In the genomic region with DNA sequence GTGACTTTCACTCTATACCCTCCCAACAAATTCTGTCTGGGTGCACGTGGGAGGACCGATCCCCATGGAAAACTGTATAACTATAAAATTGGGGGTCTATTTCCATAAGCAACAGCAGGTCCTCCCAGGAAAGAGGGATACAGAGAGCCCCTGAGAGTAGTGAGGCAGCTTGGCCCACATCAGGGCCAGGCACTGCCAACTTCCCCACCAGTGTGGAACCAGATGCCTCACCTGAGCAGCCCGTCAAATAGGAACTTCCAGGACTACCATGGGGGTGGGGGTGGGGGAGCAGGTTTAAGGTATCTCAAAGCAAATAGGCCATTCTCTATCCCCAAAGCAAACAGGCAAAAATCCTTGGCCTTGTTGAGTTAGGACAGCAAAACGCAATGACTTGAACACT, we compare ENCODE assay signal across 18 cellular contexts. TPM values are rescaled to one million over a fixed set of nuclear protein-coding genes. Genes with fewer than 3 reads are reported as not detected.
DNase-seq lines count a peak whose midpoint lies in the region; ATAC-seq, FAIRE-seq and TF ChIP-seq lines count a peak whose summit lies in the region.
"Had no signal": no experiment of that assay in that cellular context is flagged by ENCODE, and none has a peak within 500 bp of the region (broad histone marks: within the 10 kb centered on the region; RNA-seq: fewer than 3 reads in every experiment).

No MANE protein-coding gene starts in this region.

- no peak for ATAC-seq in HG02840 (IDR thresholded peaks at IDR 0.05; ENCODE audit: low FRiP score, unreplicated experiment)
- ATAC-seq: GM12878, K562, left lobe of liver had no signal

- peak; percentile 9 for FAIRE-seq in HTR-8/SVneo (lab: Jason Lieb, UNC)
- FAIRE-seq: bronchial epithelial cell, GM12878, K562 had no signal

- no peak for DNase-seq in HTR-8/SVneo (ENCODE audit: insufficient read length, low spot score)
- DNase-seq in dorsolateral prefrontal cortex, result no peak
- no peak for DNase-seq in testis
- DNase-seq in hepatic stellate cell (ENCODE audit: low spot score), result no peak
- DNase-seq in stimulated activated CD4-positive, alpha-beta T cell treated with anti-CD3 and anti-CD28 coated beads, Interleukin-4, amount 100 ng/mL, for 24 hours, result no peak
- no peak for DNase-seq in activated gamma-delta T cell (lab: John Stamatoyannopoulos, UW)
- DNase-seq: activated CD4-positive, alpha-beta memory T cell treated with anti-CD3 and anti-CD28 coated beads for 36 hours; activated effector memory CD4-positive, alpha-beta T cell treated with anti-CD3 and anti-CD28 coated beads, Interleukin-2, amount 50 U/mL, for 16 hours; C1 segment of cervical spinal cord; NCI-H1417; NCI-H524 treated with DMSO at 0.1 percent for 48 hours; Peyer's patch had no signal

- intact Hi-C loops in dorsolateral prefrontal cortex (cut with DNase I) (no loop called here), testis (cut with DNase I; ENCODE audit: low total_unique reads) (no loop called here)

- H3K27me3 ChIP-seq in dorsolateral prefrontal cortex (no peaks in the 10 kb centered on the region), testis (no peaks in the 10 kb centered on the region)
- H3K27me3 ChIP-seq: Peyer's patch had no signal

- 88 to 89% methylated on average over 1 of the region's 4 CpGs for WGBS in mesodermal cell (ENCODE audit: insufficient coverage in 2 of 2), 2 experiments
- WGBS in testis, 2 donors, result 83 to 85% methylated on average over 2 to 4 of the region's 4 CpGs

- H3K9me3 ChIP-seq in mesodermal cell (ENCODE audit: control insufficient read depth, low read length), result no peaks in the 10 kb centered on the region
- no peaks in the 10 kb centered on the region for H3K9me3 ChIP-seq in testis
- H3K9me3 ChIP-seq: Peyer's patch had no signal

- TF ChIP-seq CTCF in dorsolateral prefrontal cortex (IDR thresholded peaks at IDR 0.05 in 54 of 56, conservative IDR thresholded peaks at IDR 0.05 in 2 of 56; ENCODE audit: low read depth in 1 of 56, partially characterized antibody in 56 of 56) (no peak), testis (IDR thresholded peaks at IDR 0.05) (no peak)

- no peak for TF ChIP-seq POLR2A in testis (IDR thresholded peaks at IDR 0.05)

- H3K4me3 ChIP-seq in dorsolateral prefrontal cortex (no peak overlapping the region), mesodermal cell (ENCODE audit: extremely low read depth, insufficient read depth, low read length, poor library complexity, severe bottlenecking) (no peak overlapping the region), testis (no peak overlapping the region)
- H3K4me3 ChIP-seq: GM12878, K562, Peyer's patch had no signal

- H3K4me1 ChIP-seq in mesodermal cell (ENCODE audit: control insufficient read depth, insufficient read depth, low read length, poor library complexity, severe bottlenecking) (peaks cover 65% of the 10 kb centered on the region), testis (peaks cover 45% of the 10 kb centered on the region)

- H3K36me3 ChIP-seq in mesodermal cell (ENCODE audit: control insufficient read depth, insufficient read depth, low read length), result peaks cover 4% of the 10 kb centered on the region
- H3K36me3 ChIP-seq in testis (ENCODE audit: low read depth, missing control alignments), result no peaks in the 10 kb centered on the region
- H3K36me3 ChIP-seq: Peyer's patch had no signal

- H3K27ac ChIP-seq in dorsolateral prefrontal cortex (peak overlapping the region in 52 of 59 donors; percentile 11 to 93 (median 82)), mesodermal cell (ENCODE audit: low read depth, low read length, severe bottlenecking) (peak overlapping the region; percentile 96), testis (peak overlapping the region; percentile 22 to 83)
- H3K27ac ChIP-seq: Peyer's patch had no signal

RNA-seq across cellular contexts. Expression of a gene that starts 33.3 kb away (rescaled TPM):
- total RNA-seq in dorsolateral prefrontal cortex (10 to 100 TPM; 29.0 to 90.9 (median 44.8) TPM), testis (10 to 100 TPM; 40.6 to 48.8 TPM)
- polyA plus RNA-seq in mesodermal cell (2013, experiment 1 of 2), result 23.1 TPM
- polyA plus RNA-seq in mesodermal cell (2013, experiment 2 of 2), result 19.8 TPM
- polyA plus RNA-seq in testis (ENCODE audit: insufficient read depth, low read depth, low replicate concordance), result 25.1 TPM
